In genomic region chr6:56235245-56235644, GRCh38 we compare ENCODE assay signal across 23 cellular contexts. TPM values are rescaled to one million over a fixed set of nuclear protein-coding genes. Genes with fewer than 3 reads are reported as not detected.
A peak's percentile ranks its signal among the peaks of the same experiment; 100 is the strongest.
DNase-seq lines count a peak whose midpoint lies in the region; ATAC-seq and TF ChIP-seq lines count a peak whose summit lies in the region.
"Had no signal": no experiment of that assay in that cellular context is flagged by ENCODE, and none has a peak within 500 bp of the region (broad histone marks: within the 10 kb centered on the region; RNA-seq: fewer than 3 reads in every experiment).

No MANE protein-coding gene starts in this region.

- TF ChIP-seq CTCF in esophagus muscularis mucosa (IDR thresholded peaks at IDR 0.05) (no peak), psoas muscle (IDR thresholded peaks at IDR 0.05) (no peak), WTC11 (IDR thresholded peaks at IDR 0.05) (no peak)

- H3K36me3 ChIP-seq in MG63 (no peaks in the 10 kb centered on the region), esophagus muscularis mucosa (no peaks in the 10 kb centered on the region), psoas muscle (ENCODE audit: insufficient read depth in 1 of 2, low read depth in 1 of 2) (no peaks in the 10 kb centered on the region)
- H3K36me3 ChIP-seq: cardiac muscle cell, Peyer's patch, right atrium auricular region had no signal

- H3K4me3 Mint-ChIP-seq in WTC11: no peak overlapping the region
- H3K4me3 Mint-ChIP-seq: activated naive CD8-positive, alpha-beta T cell treated with anti-CD3 and anti-CD28 coated beads, Interleukin-2, amount 10 ng/mL, durations not matched to agents 7 days and 5 days; type B pancreatic cell had no signal

- ATAC-seq in psoas muscle: peak in 3 of 4 donors; percentile 49 to 83 (median 68)
- ATAC-seq in HG03196 (IDR thresholded peaks at IDR 0.05; ENCODE audit: unreplicated experiment): no peak
- no peak for ATAC-seq in WTC11
- ATAC-seq: HCT116; K562; left lobe of liver; stimulated activated naive CD8-positive, alpha-beta T cell treated with anti-CD3 and anti-CD28 coated beads, Interleukin-15, Interleukin-2, amounts not matched to agents 100 U/mL and 50 U/mL, for 24 hours had no signal

- CTCF ChIA-PET in WTC11 (lab: Charles Lee): no interaction called here

- H3K9me3 Mint-ChIP-seq in WTC11: no peaks in the 10 kb centered on the region
- H3K9me3 Mint-ChIP-seq: activated naive CD8-positive, alpha-beta T cell treated with anti-CD3 and anti-CD28 coated beads, Interleukin-2, amount 10 ng/mL, durations not matched to agents 7 days and 5 days; type B pancreatic cell had no signal

- no peaks in the 10 kb centered on the region for H3K36me3 Mint-ChIP-seq in WTC11
- H3K36me3 Mint-ChIP-seq: activated naive CD8-positive, alpha-beta T cell treated with anti-CD3 and anti-CD28 coated beads, Interleukin-2, amount 10 ng/mL, durations not matched to agents 7 days and 5 days; type B pancreatic cell had no signal

- H3K27me3 Mint-ChIP-seq in WTC11 (ENCODE audit: low read depth): no peaks in the 10 kb centered on the region
- H3K27me3 Mint-ChIP-seq: activated naive CD8-positive, alpha-beta T cell treated with anti-CD3 and anti-CD28 coated beads, Interleukin-2, amount 10 ng/mL, durations not matched to agents 7 days and 5 days; type B pancreatic cell had no signal

- H3K4me1 ChIP-seq in esophagus muscularis mucosa (peaks cover 0 to 56% (median 43%) of the 10 kb centered on the region in 4 donors), psoas muscle (no peaks in the 10 kb centered on the region)
- H3K4me1 ChIP-seq: Peyer's patch, right atrium auricular region had no signal

- POLR2A ChIA-PET in WTC11 (lab: Charles Lee): no interaction called here

- no peak overlapping the region for H3K4me3 ChIP-seq in MG63
- no peak overlapping the region for H3K4me3 ChIP-seq in esophagus muscularis mucosa
- H3K4me3 ChIP-seq in psoas muscle: no peak overlapping the region
- H3K4me3 ChIP-seq: cardiac muscle cell, K562, Peyer's patch, right atrium auricular region, SK-N-MC had no signal

- peaks cover 5% of the 10 kb centered on the region; the same call in 1 of the 2 replicates for H3K4me1 Mint-ChIP-seq in WTC11
- H3K4me1 Mint-ChIP-seq: activated naive CD8-positive, alpha-beta T cell treated with anti-CD3 and anti-CD28 coated beads, Interleukin-2, amount 10 ng/mL, durations not matched to agents 7 days and 5 days had no signal

- H3K27me3 ChIP-seq in MG63 (no peaks in the 10 kb centered on the region), esophagus muscularis mucosa (no peaks in the 10 kb centered on the region), psoas muscle (ENCODE audit: insufficient read depth in 3 of 3, low read length in 2 of 3) (no peaks in the 10 kb centered on the region)
- H3K27me3 ChIP-seq: cardiac muscle cell, Peyer's patch, right atrium auricular region had no signal

- WGBS in esophagus muscularis mucosa: 30% methylated on average over 1 of the region's 1 CpG
- WGBS in psoas muscle, 3 donors: 38 to 56% (median 55%) methylated on average over 1 of the region's 1 CpG

- no peak for TF ChIP-seq POLR2A in esophagus muscularis mucosa (IDR thresholded peaks at IDR 0.05; ENCODE audit: low read depth)

- no peak for TF ChIP-seq EP300 in esophagus muscularis mucosa (IDR thresholded peaks at IDR 0.05)

- intact Hi-C loops in esophagus muscularis mucosa (cut with DNase I): no loop called here
- intact Hi-C loops in psoas muscle (cut with DNase I): no loop called here

- H3K9me3 ChIP-seq in MG63: no peaks in the 10 kb centered on the region
- H3K9me3 ChIP-seq in esophagus muscularis mucosa: no peaks in the 10 kb centered on the region
- no peaks in the 10 kb centered on the region for H3K9me3 ChIP-seq in psoas muscle
- H3K9me3 ChIP-seq: Peyer's patch, right atrium auricular region had no signal

- no peak overlapping the region for H3K27ac Mint-ChIP-seq in WTC11
- H3K27ac Mint-ChIP-seq: activated naive CD8-positive, alpha-beta T cell treated with anti-CD3 and anti-CD28 coated beads, Interleukin-2, amount 10 ng/mL, durations not matched to agents 7 days and 5 days; type B pancreatic cell had no signal

- DNase-seq in Ammon's horn (ENCODE audit: low spot score) (peak; percentile 49), MG63 (peak; percentile 13), esophagus muscularis mucosa (ENCODE audit: extremely low spot score) (no peak), psoas muscle (no peak), T-helper 2 cell (no peak), WTC11 (ENCODE audit: low spot score) (no peak), MV-4-11 (lab: John Stamatoyannopoulos, UW) (no peak)
- DNase-seq: activated CD4-positive, alpha-beta T cell treated with anti-CD3 and anti-CD28 coated beads for 1 hour; activated naive CD8-positive, alpha-beta T cell treated with anti-CD3 and anti-CD28 coated beads, Interleukin-2, amount 10 ng/mL, durations not matched to agents 7 days and 5 days; effector CD4-positive, alpha-beta T cell; NCI-H1436; NCI-H2171; Peyer's patch; stimulated activated naive CD8-positive, alpha-beta T cell treated with anti-CD3 and anti-CD28 coated beads, Interleukin-15, Interleukin-2, amounts not matched to agents 100 U/mL and 50 U/mL, for 24 hours had no signal

- H3K27ac ChIP-seq in esophagus muscularis mucosa (replicated peaks in 1 of 4) (peak overlapping the region; percentile 29 to 54 (median 50)), psoas muscle (no peak overlapping the region)
- H3K27ac ChIP-seq: cardiac muscle cell, Peyer's patch, right atrium auricular region, SK-N-MC had no signal

TF ChIP-seq in WTC11, 78 proteins besides CTCF, POLR2A, EP300 and RAD21 (continues in another document):
- no peak for TF ChIP-seq STAT6 (CRISPR knock-in tag; conservative IDR thresholded peaks at IDR 0.05; ENCODE audit: low read depth)
- no peak for TF ChIP-seq SMAD4 (CRISPR knock-in tag; IDR thresholded peaks at IDR 0.05)
- no peak for TF ChIP-seq ZNF532 (CRISPR knock-in tag; IDR thresholded peaks at IDR 0.05; ENCODE audit: borderline replicate concordance)
- no peak for TF ChIP-seq JAZF1 (CRISPR knock-in tag; IDR thresholded peaks at IDR 0.05)
- TF ChIP-seq MXD4 (CRISPR knock-in tag; IDR thresholded peaks at IDR 0.05; ENCODE audit: borderline replicate concordance): no peak

RNA-seq across cellular contexts. Expression of gene COL21A1, which starts 12.1 kb away (rescaled TPM):
- total RNA-seq in MG63 (2014; rRNA removed; shearing (Covaris generic); ENCODE audit: low replicate concordance): not detected in 2 replicates
- total RNA-seq in esophagus muscularis mucosa (10 to 100 TPM in 1 of 4 donors, 1 to 10 TPM in 3; 8.3 to 22.2 (median 9.0) TPM), psoas muscle (1 to 10 TPM in 2 of 4 donors, under 1 TPM in 2; 0.47 to 7.1 (median 1.0) TPM), WTC11 (2021) (4.4 to 5.5 TPM (median 4.4 TPM) in 3 replicates)
- polyA plus RNA-seq in psoas muscle: 1 to 10 TPM in 1 of 3 donors, under 1 TPM in 2; 0.24 to 1.1 (median 0.27) TPM
- total RNA-seq: activated CD8-positive, alpha-beta memory T cell treated with anti-CD3 and anti-CD28 coated beads for 36 hours; activated naive CD8-positive, alpha-beta T cell treated with anti-CD3 and anti-CD28 coated beads, Interleukin-2, amount 10 ng/mL, durations not matched to agents 7 days and 5 days had no signal

Comparison
In these comparisons a context has a peak if more than half of its experiments do, and no peak if none do; other contexts are left out.
1. DNase-seq: peak in Ammon's horn (single experiment) and MG63 (single experiment); none in esophagus muscularis mucosa (single experiment), psoas muscle (0 of 2), T-helper 2 cell (0 of 5), WTC11 (single experiment) and MV-4-11 (single experiment).
2. ATAC-seq: peak in psoas muscle (3 of 4); none in HG03196 (single experiment) and WTC11 (single experiment).